40 cellular contexts compared by ENCODE assay signal in genomic region chrX:106711375-106711774, GRCh38. TPM values are rescaled to one million over a fixed set of nuclear protein-coding genes. Genes with fewer than 3 reads are reported as not detected.
"Had no signal": no experiment of that assay in that cellular context is flagged by ENCODE, and none has a peak within 500 bp of the region (broad histone marks: within the 10 kb centered on the region; RNA-seq: fewer than 3 reads in every experiment).

No MANE protein-coding gene starts in this region.

- FAIRE-seq: bronchial epithelial cell, TTC549 had no signal

- H3K4me1 Mint-ChIP-seq: activated B cell treated with CpG ODN at 0.5 μM for 24 hours; activated CD4-positive, alpha-beta T cell treated with anti-CD3 and anti-CD28 coated beads, Interleukin-2, amount 10 ng/mL, durations not matched to agents 24 days and 14 days; activated naive CD8-positive, alpha-beta T cell treated with anti-CD3 and anti-CD28 coated beads for 36 hours; activated T-helper 17 cell treated with anti-CD3 and anti-CD28 coated beads, Interleukin-2, amount 50 U/mL, for 72 hours; central memory CD8-positive, alpha-beta T cell had no signal

- ATAC-seq: activated CD8-positive, alpha-beta T cell treated with anti-CD3 and anti-CD28 coated beads for 36 hours; activated naive CD4-positive, alpha-beta T cell treated with anti-CD3 and anti-CD28 coated beads, Interleukin-2, amount 50 U/mL, for 72 hours; activated T-cell treated with anti-CD3 and anti-CD28 coated beads, Interleukin-2, amount 50 U/mL, for 4 hours; activated T-cell treated with anti-CD3 and anti-CD28 coated beads, Interleukin-2, amount 50 U/mL, for 72 hours; activated T-helper 17 cell treated with anti-CD3 and anti-CD28 coated beads, Interleukin-2, amount 50 U/mL, for 72 hours had no signal

- DNase-seq: activated B cell treated with CpG ODN at 0.5 μM for 24 hours; activated CD4-positive, alpha-beta memory T cell treated with anti-CD3 and anti-CD28 coated beads for 36 hours; activated CD4-positive, alpha-beta T cell treated with anti-CD3 and anti-CD28 coated beads for 4 hours; activated CD4-positive, alpha-beta T cell treated with anti-CD3 and anti-CD28 coated beads, Interleukin-2, amount 10 ng/mL, durations not matched to agents 24 days and 14 days; activated CD4-positive, alpha-beta T cell treated with anti-CD3 and anti-CD28 coated beads, Interleukin-2, amount 50 U/mL, for 1 hour; activated CD4-positive, alpha-beta T cell treated with anti-CD3 and anti-CD28 coated beads, Interleukin-2, amount 50 U/mL, for 4 hours; activated CD4-positive, CD25-positive, alpha-beta regulatory T cell treated with anti-CD3 and anti-CD28 coated beads, Interleukin-2, amount 50 U/mL, for 72 hours; activated CD8-positive, alpha-beta memory T cell treated with anti-CD3 and anti-CD28 coated beads, Interleukin-2, amount 50 U/mL, for 4 hours; activated CD8-positive, alpha-beta T cell treated with anti-CD3 and anti-CD28 coated beads for 36 hours; activated effector memory CD4-positive, alpha-beta T cell treated with anti-CD3 and anti-CD28 coated beads, Interleukin-2, amount 50 U/mL, for 16 hours; activated gamma-delta T cell treated with Interleukin-2 at 50 U/mL for 16 hours; activated naive CD4-positive, alpha-beta T cell; activated naive CD4-positive, alpha-beta T cell treated with anti-CD3 and anti-CD28 coated beads for 36 hours; activated naive CD4-positive, alpha-beta T cell treated with anti-CD3 and anti-CD28 coated beads, Interleukin-2, amount 50 U/mL, for 16 hours; activated naive CD8-positive, alpha-beta T cell treated with anti-CD3 and anti-CD28 coated beads for 36 hours; activated T-cell treated with anti-CD3 and anti-CD28 coated beads for 4 hours; activated T-cell treated with anti-CD3 and anti-CD28 coated beads, Interleukin-2, amount 50 U/mL, for 1 hour; activated T-cell treated with anti-CD3 and anti-CD28 coated beads, Interleukin-2, amount 50 U/mL, for 4 hours; activated T-cell treated with anti-CD3 and anti-CD28 coated beads, Interleukin-2, amount 50 U/mL, for 72 hours; adrenal gland; amniotic stem cell; aorta; caudate nucleus; cerebellar nuclear complex; T-helper 1 cell; T-helper 2 cell; T-helper 9 cell had no signal

- H3K9me3 ChIP-seq: adrenal gland had no signal

- H3K9me3 Mint-ChIP-seq: activated B cell treated with CpG ODN at 0.5 μM for 24 hours; activated CD4-positive, alpha-beta memory T cell treated with anti-CD3 and anti-CD28 coated beads for 36 hours; activated CD4-positive, alpha-beta T cell treated with anti-CD3 and anti-CD28 coated beads, Interleukin-2, amount 10 ng/mL, durations not matched to agents 24 days and 14 days; activated CD8-positive, alpha-beta T cell treated with anti-CD3 and anti-CD28 coated beads for 36 hours; activated naive CD4-positive, alpha-beta T cell treated with anti-CD3 and anti-CD28 coated beads for 36 hours; activated naive CD4-positive, alpha-beta T cell treated with anti-CD3 and anti-CD28 coated beads, Interleukin-2, amount 50 U/mL, for 72 hours; activated naive CD8-positive, alpha-beta T cell treated with anti-CD3 and anti-CD28 coated beads for 36 hours; activated T-cell treated with anti-CD3 and anti-CD28 coated beads, Interleukin-2, amount 50 U/mL, for 4 hours; activated T-cell treated with anti-CD3 and anti-CD28 coated beads, Interleukin-2, amount 50 U/mL, for 72 hours; activated T-helper 1 cell treated with anti-CD3 and anti-CD28 coated beads, Interleukin-12 subunit alpha, Interleukin-12 subunit beta, Interleukin-2, Interleukin-4 antibody, amounts not matched to agents 30 ng/mL and 10 ng/mL and 1 ng/mL, durations not matched to agents 14 hours and 24 hours and 36 hours; activated T-helper 17 cell treated with anti-CD3 and anti-CD28 coated beads, Interleukin-2, amount 50 U/mL, for 72 hours; brain; central memory CD8-positive, alpha-beta T cell; T-helper 1 cell treated with Interleukin-12 subunit alpha and Interleukin-12 subunit beta and Interleukin-4 antibody, amounts not matched to agents 30 μg/mL and 1 μg/mL, for 36 hours; T-helper 2 cell treated with Interferon-gamma antibody and Interleukin-4, amounts not matched to agents 5 μg/mL and 100 μg/mL, for 36 hours had no signal

- H3K36me3 ChIP-seq: adrenal gland, cardiac muscle cell had no signal

- H3K4me3 Mint-ChIP-seq: activated B cell treated with CpG ODN at 0.5 μM for 24 hours; activated CD4-positive, alpha-beta memory T cell treated with anti-CD3 and anti-CD28 coated beads for 36 hours; activated CD4-positive, alpha-beta T cell treated with anti-CD3 and anti-CD28 coated beads, Interleukin-2, amount 10 ng/mL, durations not matched to agents 24 days and 14 days; activated CD8-positive, alpha-beta T cell treated with anti-CD3 and anti-CD28 coated beads for 36 hours; activated naive CD4-positive, alpha-beta T cell treated with anti-CD3 and anti-CD28 coated beads for 36 hours; activated naive CD8-positive, alpha-beta T cell treated with anti-CD3 and anti-CD28 coated beads for 36 hours; activated T-cell treated with anti-CD3 and anti-CD28 coated beads, Interleukin-2, amount 50 U/mL, for 4 hours; activated T-cell treated with anti-CD3 and anti-CD28 coated beads, Interleukin-2, amount 50 U/mL, for 72 hours; activated T-helper 1 cell treated with anti-CD3 and anti-CD28 coated beads, Interleukin-12 subunit alpha, Interleukin-12 subunit beta, Interleukin-2, Interleukin-4 antibody, amounts not matched to agents 30 ng/mL and 10 ng/mL and 1 ng/mL, durations not matched to agents 14 hours and 24 hours and 36 hours; activated T-helper 17 cell treated with anti-CD3 and anti-CD28 coated beads, Interleukin-2, amount 50 U/mL, for 72 hours; brain; central memory CD8-positive, alpha-beta T cell; T-helper 1 cell treated with Interleukin-12 subunit alpha and Interleukin-12 subunit beta and Interleukin-4 antibody, amounts not matched to agents 30 μg/mL and 1 μg/mL, for 36 hours; T-helper 2 cell treated with Interferon-gamma antibody and Interleukin-4, amounts not matched to agents 5 μg/mL and 100 μg/mL, for 36 hours had no signal

- H3K27ac Mint-ChIP-seq: activated B cell treated with CpG ODN at 0.5 μM for 24 hours; activated CD4-positive, alpha-beta memory T cell treated with anti-CD3 and anti-CD28 coated beads for 36 hours; activated CD4-positive, alpha-beta T cell treated with anti-CD3 and anti-CD28 coated beads, Interleukin-2, amount 10 ng/mL, durations not matched to agents 24 days and 14 days; activated CD8-positive, alpha-beta T cell treated with anti-CD3 and anti-CD28 coated beads for 36 hours; activated naive CD4-positive, alpha-beta T cell treated with anti-CD3 and anti-CD28 coated beads for 36 hours; activated naive CD4-positive, alpha-beta T cell treated with anti-CD3 and anti-CD28 coated beads, Interleukin-2, amount 50 U/mL, for 72 hours; activated naive CD8-positive, alpha-beta T cell treated with anti-CD3 and anti-CD28 coated beads for 36 hours; activated T-cell treated with anti-CD3 and anti-CD28 coated beads, Interleukin-2, amount 50 U/mL, for 72 hours; activated T-helper 1 cell treated with anti-CD3 and anti-CD28 coated beads, Interleukin-12 subunit alpha, Interleukin-12 subunit beta, Interleukin-2, Interleukin-4 antibody, amounts not matched to agents 30 ng/mL and 10 ng/mL and 1 ng/mL, durations not matched to agents 14 hours and 24 hours and 36 hours; activated T-helper 17 cell treated with anti-CD3 and anti-CD28 coated beads, Interleukin-2, amount 50 U/mL, for 72 hours; brain; T-helper 1 cell treated with Interleukin-12 subunit alpha and Interleukin-12 subunit beta and Interleukin-4 antibody, amounts not matched to agents 30 μg/mL and 1 μg/mL, for 36 hours; T-helper 2 cell treated with Interferon-gamma antibody and Interleukin-4, amounts not matched to agents 5 μg/mL and 100 μg/mL, for 36 hours had no signal

- H3K27me3 ChIP-seq: cardiac muscle cell had no signal

- H3K36me3 Mint-ChIP-seq: activated CD4-positive, alpha-beta memory T cell treated with anti-CD3 and anti-CD28 coated beads for 36 hours; activated naive CD4-positive, alpha-beta T cell treated with anti-CD3 and anti-CD28 coated beads, Interleukin-2, amount 50 U/mL, for 72 hours; activated naive CD8-positive, alpha-beta T cell treated with anti-CD3 and anti-CD28 coated beads for 36 hours; brain had no signal

- H3K27me3 Mint-ChIP-seq: activated CD4-positive, alpha-beta T cell treated with anti-CD3 and anti-CD28 coated beads, Interleukin-2, amount 10 ng/mL, durations not matched to agents 24 days and 14 days; activated CD8-positive, alpha-beta T cell treated with anti-CD3 and anti-CD28 coated beads for 36 hours; activated naive CD8-positive, alpha-beta T cell treated with anti-CD3 and anti-CD28 coated beads for 36 hours; activated T-helper 17 cell treated with anti-CD3 and anti-CD28 coated beads, Interleukin-2, amount 50 U/mL, for 72 hours; central memory CD8-positive, alpha-beta T cell had no signal

- H3K4me1 ChIP-seq: adrenal gland had no signal

- H3K4me3 ChIP-seq: adrenal gland, cardiac muscle cell had no signal

- H3K27ac ChIP-seq: adrenal gland, cardiac muscle cell, VCaP had no signal

RNA-seq across cellular contexts. Expression of gene RNF128, which starts 15.1 kb away (rescaled TPM):
- total RNA-seq: activated B cell treated with CpG ODN at 0.5 μM for 24 hours; activated CD4-positive, alpha-beta memory T cell treated with anti-CD3 and anti-CD28 coated beads for 36 hours; activated CD4-positive, alpha-beta T cell treated with anti-CD3 and anti-CD28 coated beads, Interleukin-2, amount 10 ng/mL, durations not matched to agents 24 days and 14 days; activated CD8-positive, alpha-beta memory T cell treated with anti-CD3 and anti-CD28 coated beads for 36 hours; activated CD8-positive, alpha-beta T cell treated with anti-CD3 and anti-CD28 coated beads for 36 hours; activated naive CD4-positive, alpha-beta T cell treated with anti-CD3 and anti-CD28 coated beads for 36 hours; activated naive CD4-positive, alpha-beta T cell treated with anti-CD3 and anti-CD28 coated beads, Interleukin-2, amount 50 U/mL, for 72 hours; activated naive CD8-positive, alpha-beta T cell treated with anti-CD3 and anti-CD28 coated beads for 36 hours; activated T-cell treated with anti-CD3 and anti-CD28 coated beads, Interleukin-2, amount 50 U/mL, for 72 hours; activated T-helper 1 cell treated with anti-CD3 and anti-CD28 coated beads, Interleukin-12 subunit alpha, Interleukin-12 subunit beta, Interleukin-2, Interleukin-4 antibody, amounts not matched to agents 30 ng/mL and 10 ng/mL and 1 ng/mL, durations not matched to agents 14 hours and 24 hours and 36 hours; activated T-helper 17 cell treated with anti-CD3 and anti-CD28 coated beads, Interleukin-2, amount 50 U/mL, for 72 hours; aorta; chondrocyte had no signal
